ENCODE assay signal across 8 cellular contexts in genomic region chr9:136327313-136327971, GRCh38.
DNase-seq lines count a peak whose midpoint lies in the region; ATAC-seq and TF ChIP-seq lines count a peak whose summit lies in the region.

GPSM1 (plus strand) TSS chr9:136327539; CDS start chr9:136327696, 157 bp downstream.

- peak; percentile 54 for DNase-seq in stimulated activated CD4-positive, alpha-beta T cell treated with anti-CD3 and anti-CD28 coated beads, Interleukin-12 subunit alpha, Interleukin-12 subunit beta, amount 100 ng/mL, for 4 hours
- DNase-seq in stimulated activated CD4-positive, alpha-beta T cell treated with anti-CD3 and anti-CD28 coated beads, Interleukin-1b, Interleukin-23, amount 100 ng/mL, for 48 hours, result no peak
- DNase-seq in dedifferentiated amniotic fluid mesenchymal stem cell (ENCODE audit: extremely low spot score) (peak; percentile 23), left kidney (ENCODE audit: low read depth, low spot score) (peak; percentile 79), activated gamma-delta T cell treated with Interleukin-2 at 50 U/mL for 16 hours (no peak)
- peak; percentile 21 to 34 for DNase-seq in stimulated activated CD4-positive, alpha-beta T cell treated with anti-CD3 and anti-CD28 coated beads, Interleukin-2, amount 100 ng/mL, for 48 hours

- TF ChIP-seq CTCF in WI38 (IDR thresholded peaks at IDR 0.05; ENCODE audit: low read depth, low read length), result no peak

- peak within 1 kb of the TSS; percentile 96 for H3K4me3 ChIP-seq in WI38 (ENCODE audit: low read depth, low read length)

- ATAC-seq in GM21786 (IDR thresholded peaks at IDR 0.05; ENCODE audit: unreplicated experiment), result no peak

Comparison
In these comparisons a context has a peak if more than half of its experiments do, and no peak if none do; other contexts are left out.
1. DNase-seq: peak in stimulated activated CD4-positive, alpha-beta T cell treated with anti-CD3 and anti-CD28 coated beads, Interleukin-12 subunit alpha, Interleukin-12 subunit beta, amount 100 ng/mL, for 4 hours (single experiment), dedifferentiated amniotic fluid mesenchymal stem cell (single experiment), left kidney (single experiment) and stimulated activated CD4-positive, alpha-beta T cell treated with anti-CD3 and anti-CD28 coated beads, Interleukin-2, amount 100 ng/mL, for 48 hours (2 of 2); none in stimulated activated CD4-positive, alpha-beta T cell treated with anti-CD3 and anti-CD28 coated beads, Interleukin-1b, Interleukin-23, amount 100 ng/mL, for 48 hours (single experiment) and activated gamma-delta T cell treated with Interleukin-2 at 50 U/mL for 16 hours (single experiment).